Comparison of ENCODE assay signal across 9 cellular contexts in the genomic region with DNA sequence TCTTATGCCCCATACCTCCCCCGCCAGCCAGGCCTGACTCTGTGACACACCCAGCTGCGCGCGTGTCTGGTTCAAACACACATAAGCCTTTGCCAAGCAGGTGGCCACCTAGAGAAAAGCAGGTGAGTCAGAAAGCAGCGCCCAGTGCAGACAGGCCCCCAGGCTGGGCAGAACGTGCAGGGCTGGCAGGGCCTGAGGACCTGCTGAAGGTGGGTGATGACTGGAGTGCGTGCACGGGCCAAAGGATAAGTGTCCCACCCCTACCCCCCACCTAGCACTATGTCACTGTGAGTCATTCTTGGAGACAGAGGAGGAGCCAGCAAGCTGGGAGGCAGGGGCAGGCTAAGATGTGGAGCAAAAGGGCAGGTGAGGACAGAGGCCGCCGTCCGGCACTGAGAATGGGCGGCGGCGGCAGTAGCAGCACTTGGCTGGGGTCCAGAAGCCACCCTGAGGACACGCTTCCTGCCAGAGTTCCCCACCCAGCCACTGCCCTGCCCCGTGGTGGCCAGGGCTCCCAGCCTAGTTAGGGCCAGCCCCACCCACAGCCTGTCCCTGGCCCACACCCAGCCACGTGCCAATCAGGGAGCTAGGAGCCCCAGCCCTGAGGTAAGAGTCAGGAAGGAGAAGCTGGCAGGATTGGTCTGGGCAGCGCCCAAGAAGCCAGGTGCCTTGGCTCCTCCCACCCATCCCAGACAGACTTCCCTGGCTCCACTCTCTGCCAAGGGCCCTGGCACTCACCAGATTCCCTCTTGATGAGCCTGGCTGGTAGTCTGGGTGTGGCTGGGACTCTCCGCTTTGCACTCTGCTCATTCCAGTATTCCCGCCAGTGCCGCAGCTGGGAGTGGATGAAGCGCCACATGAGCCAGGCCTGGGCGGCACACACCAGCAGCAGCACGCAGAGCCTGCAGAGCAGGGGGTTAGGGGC.
DNase-seq lines count a peak whose midpoint lies in the region; ATAC-seq, FAIRE-seq and TF ChIP-seq lines count a peak whose summit lies in the region.
"Had no signal": no experiment of that assay in that cellular context is flagged by ENCODE, and none has a peak within 500 bp of the region (broad histone marks: within the 10 kb centered on the region; RNA-seq: fewer than 3 reads in every experiment).

No MANE protein-coding gene starts in this region.

- H3K9me3 Mint-ChIP-seq in MCF 10A (ENCODE audit: unreplicated experiment), result no peaks in the 10 kb centered on the region
- no peaks in the 10 kb centered on the region for H3K9me3 Mint-ChIP-seq in activated CD4-positive, alpha-beta memory T cell treated with anti-CD3 and anti-CD28 coated beads for 36 hours

- no peaks in the 10 kb centered on the region for H3K27me3 ChIP-seq in right lobe of liver

- no peak for TF ChIP-seq POLR2A in right lobe of liver (IDR thresholded peaks at IDR 0.05)

- POLR2A ChIA-PET in MCF 10A (lab: Yijun Ruan, JAX), result interaction anchor here (0.6 to 3.3 kb wide), 21 partner anchors 11 to 491 kb away, joined by 3 to 45 read pairs (median 5); a partner anchor contains a TSS
- POLR2A ChIA-PET in activated CD4-positive, alpha-beta memory T cell treated with anti-CD3 and anti-CD28 coated beads for 36 hours (lab: Charles Lee), result no interaction called here

- no TSS peak for BruUV-seq in MCF 10A (replicated peaks; lab: Mats Ljungman, UMichigan)

- H3K36me3 Mint-ChIP-seq in MCF 10A (ENCODE audit: insufficient read depth, unreplicated experiment), result peaks cover 47% of the 10 kb centered on the region
- H3K36me3 Mint-ChIP-seq in activated CD4-positive, alpha-beta memory T cell treated with anti-CD3 and anti-CD28 coated beads for 36 hours, result peaks cover 4% of the 10 kb centered on the region

- peaks cover 0 to 21% (median 0%) of the 10 kb centered on the region in 4 donors for H3K4me1 ChIP-seq in right lobe of liver

- no peak for TF ChIP-seq CTCF in MCF 10A (IDR thresholded peaks at IDR 0.05; ENCODE audit: unreplicated experiment)
- no peak for TF ChIP-seq CTCF in right lobe of liver (IDR thresholded peaks at IDR 0.05)

- 57% methylated on average over 8 of the region's 24 CpGs for WGBS in right lobe of liver (ENCODE audit: insufficient coverage, low coverage, low lambda C conversion rate, missing lambda C conversion rate)

- H3K4me3 ChIP-seq in right lobe of liver, result no peak overlapping the region

- intact Hi-C loops in MCF 10A (cut with micrococcal nuclease), result loop anchor here (1.0 to 5.0 kb wide), 7 partner anchors 19 to 158 kb away; a partner anchor contains a TSS
- intact Hi-C loops in right lobe of liver (cut with DNase I), result no loop called here
- intact Hi-C loops in activated CD4-positive, alpha-beta memory T cell treated with anti-CD3 and anti-CD28 coated beads for 36 hours (cut with micrococcal nuclease), result no loop called here

- ATAC-seq in right lobe of liver (peak; percentile 72 to 86 (median 75)), GM19397 (IDR thresholded peaks at IDR 0.05; ENCODE audit: unreplicated experiment) (no peak)

- peaks cover 34% of the 10 kb centered on the region for H3K4me1 Mint-ChIP-seq in MCF 10A (ENCODE audit: insufficient read depth, unreplicated experiment)
- no peaks in the 10 kb centered on the region for H3K4me1 Mint-ChIP-seq in activated CD4-positive, alpha-beta memory T cell treated with anti-CD3 and anti-CD28 coated beads for 36 hours (ENCODE audit: low read depth)

- peak; percentile 99 for DNase-seq in DMS79 (lab: John Stamatoyannopoulos, UW)
- DNase-seq in NCI-H2171 treated with DMSO at 0.1 percent for 48 hours (lab: John Stamatoyannopoulos, UW), result peak; percentile 88
- DNase-seq in MCF 10A (ENCODE audit: unreplicated experiment), result peak; percentile 99
- DNase-seq in right lobe of liver, result peak; percentile 74 to 84 (median 79)
- peak; percentile 96 for DNase-seq in urothelium cell line (ENCODE audit: low spot score)
- DNase-seq in activated CD4-positive, alpha-beta memory T cell treated with anti-CD3 and anti-CD28 coated beads for 36 hours, result no peak
- no peak for DNase-seq in activated CD4-positive, alpha-beta T cell treated with anti-CD3 and anti-CD28 coated beads for 1 hour

- no peaks in the 10 kb centered on the region for H3K27me3 Mint-ChIP-seq in MCF 10A (ENCODE audit: insufficient read depth, unreplicated experiment)
- H3K27me3 Mint-ChIP-seq in activated CD4-positive, alpha-beta memory T cell treated with anti-CD3 and anti-CD28 coated beads for 36 hours, result no peaks in the 10 kb centered on the region

- peak; percentile 98 for FAIRE-seq in urothelium cell line (lab: Jason Lieb, UNC)
- FAIRE-seq: endometrium had no signal

- CTCF ChIA-PET in MCF 10A (lab: Yijun Ruan, JAX), result interaction anchor here (0.7 to 1.3 kb wide), 4 partner anchors 10 to 168 kb away, joined by 3 to 4 read pairs (median 3); a partner anchor contains a TSS
- CTCF ChIA-PET in activated CD4-positive, alpha-beta memory T cell treated with anti-CD3 and anti-CD28 coated beads for 36 hours (lab: Charles Lee), result no interaction called here

- H3K36me3 ChIP-seq in right lobe of liver, result peaks cover 0 to 41% (median 9%) of the 10 kb centered on the region in 4 donors

- H3K27ac ChIP-seq in right lobe of liver, result no peak overlapping the region

- H3K9me3 ChIP-seq in right lobe of liver, result no peaks in the 10 kb centered on the region

- H3K27ac Mint-ChIP-seq in MCF 10A (ENCODE audit: low read depth, unreplicated experiment), result peak overlapping the region; percentile 61
- no peak overlapping the region for H3K27ac Mint-ChIP-seq in activated CD4-positive, alpha-beta memory T cell treated with anti-CD3 and anti-CD28 coated beads for 36 hours

- peak overlapping the region; percentile 28 for H3K4me3 Mint-ChIP-seq in MCF 10A (ENCODE audit: unreplicated experiment)
- no peak overlapping the region for H3K4me3 Mint-ChIP-seq in activated CD4-positive, alpha-beta memory T cell treated with anti-CD3 and anti-CD28 coated beads for 36 hours

Comparison
In these comparisons a context has a peak if more than half of its experiments do, and no peak if none do; other contexts are left out.
1. DNase-seq: peak in DMS79 (single experiment), NCI-H2171 treated with DMSO at 0.1 percent for 48 hours (single experiment), MCF 10A (single experiment), right lobe of liver (3 of 3) and urothelium cell line (single experiment); none in activated CD4-positive, alpha-beta memory T cell treated with anti-CD3 and anti-CD28 coated beads for 36 hours (single experiment) and activated CD4-positive, alpha-beta T cell treated with anti-CD3 and anti-CD28 coated beads for 1 hour (single experiment).